ENCODE assay signal across 10 cellular contexts in genomic region chr3:58117561-58118305, GRCh38.
DNase-seq lines count a peak whose midpoint lies in the region; ATAC-seq and TF ChIP-seq lines count a peak whose summit lies in the region.
"Had no signal": no experiment of that assay in that cellular context is flagged by ENCODE, and none has a peak within 500 bp of the region (broad histone marks: within the 10 kb centered on the region; RNA-seq: fewer than 3 reads in every experiment).

No MANE protein-coding gene starts in this region.

- H3K9me3 ChIP-seq in breast epithelium (no peaks in the 10 kb centered on the region), skeletal muscle tissue (ENCODE audit: control insufficient read depth in 3 of 3, low read length in 3 of 3) (no peaks in the 10 kb centered on the region)

- peak overlapping the region; percentile 41 to 54 for H3K27ac ChIP-seq in breast epithelium
- H3K27ac ChIP-seq in skeletal muscle tissue (ENCODE audit: low read depth, low read length) = peak overlapping the region; percentile 28

- H3K4me3 ChIP-seq in breast epithelium (no peak overlapping the region), skeletal muscle tissue (ENCODE audit: low read length in 3 of 3) (no peak overlapping the region)

- peak; percentile 65 for DNase-seq in GM03348 (ENCODE audit: low spot score)
- DNase-seq in breast epithelium (ENCODE audit: low spot score in 2 of 2) = peak in 1 of 2 donors; percentile 43
- DNase-seq in left lobe of liver (ENCODE audit: low spot score) = peak; percentile 95
- DNase-seq in activated effector memory CD4-positive, alpha-beta T cell treated with Interleukin-2 at 50 U/mL for 16 hours = no peak
- no peak for DNase-seq in SIG-M5 (lab: John Stamatoyannopoulos, UW)
- no peak for DNase-seq in CD1c-positive myeloid dendritic cell (ENCODE audit: extremely low spot score)
- DNase-seq: activated effector memory CD4-positive, alpha-beta T cell treated with anti-CD3 and anti-CD28 coated beads, Interleukin-2, amount 50 U/mL, for 16 hours; NCI-H345 had no signal

- intact Hi-C loops in breast epithelium (cut with DNase I; ENCODE audit: low total_unique reads) = loop anchor here (10.0 kb wide), 1 partner anchor 173 kb away; no protein-coding TSS in a partner anchor

- ATAC-seq in left lobe of liver = peak; percentile 74
- ATAC-seq in GM21717 (IDR thresholded peaks at IDR 0.05; ENCODE audit: unreplicated experiment) = no peak

- no peaks in the 10 kb centered on the region for H3K4me1 ChIP-seq in breast epithelium
- peaks cover 15 to 23% (median 18%) of the 10 kb centered on the region in 3 donors for H3K4me1 ChIP-seq in skeletal muscle tissue (ENCODE audit: control insufficient read depth in 3 of 3, insufficient read depth in 3 of 3, low read length in 3 of 3)

- TF ChIP-seq CTCF in breast epithelium (IDR thresholded peaks at IDR 0.05) = no peak

- H3K9ac ChIP-seq in skeletal muscle tissue (ENCODE audit: low read depth in 1 of 3, low read length in 3 of 3) = no peak overlapping the region

- H3K36me3 ChIP-seq in breast epithelium (no peaks in the 10 kb centered on the region), skeletal muscle tissue (ENCODE audit: control insufficient read depth in 3 of 3, insufficient read depth in 3 of 3, low read length in 3 of 3) (peaks cover 0 to 12% (median 2%) of the 10 kb centered on the region in 3 donors)

- H3K27me3 ChIP-seq in breast epithelium = no peaks in the 10 kb centered on the region
- no peaks in the 10 kb centered on the region for H3K27me3 ChIP-seq in skeletal muscle tissue (ENCODE audit: control insufficient read depth in 3 of 3, insufficient read depth in 3 of 3, low read length in 3 of 3)

- no peak for TF ChIP-seq POLR2A in breast epithelium (IDR thresholded peaks at IDR 0.05)

Comparison
In these comparisons a context has a peak if more than half of its experiments do, and no peak if none do; other contexts are left out.
1. DNase-seq: peak in GM03348 (single experiment) and left lobe of liver (single experiment); none in activated effector memory CD4-positive, alpha-beta T cell treated with Interleukin-2 at 50 U/mL for 16 hours (single experiment), SIG-M5 (single experiment) and CD1c-positive myeloid dendritic cell (single experiment).